ENCODE assay signal across 10 cellular contexts in genomic region chr20:62624719-62625455, GRCh38. TPM values are rescaled to one million over a fixed set of nuclear protein-coding genes. Genes with fewer than 3 reads are reported as not detected.
A peak's percentile ranks its signal among the peaks of the same experiment; 100 is the strongest.
DNase-seq lines count a peak whose midpoint lies in the region; ATAC-seq and TF ChIP-seq lines count a peak whose summit lies in the region.
"Had no signal": no experiment of that assay in that cellular context is flagged by ENCODE, and none has a peak within 500 bp of the region (broad histone marks: within the 10 kb centered on the region; RNA-seq: fewer than 3 reads in every experiment).

No MANE protein-coding gene starts in this region.

- TF ChIP-seq POLR2A in stomach (IDR thresholded peaks at IDR 0.05) = no peak

- no peaks in the 10 kb centered on the region for H3K36me3 ChIP-seq in left lung
- no peaks in the 10 kb centered on the region for H3K36me3 ChIP-seq in stomach

- peak; percentile 32 for DNase-seq in KG1 (lab: John Stamatoyannopoulos, UW)
- peak in 1 of 2 donors; percentile 83 for DNase-seq in left lung
- no peak for DNase-seq in stomach
- no peak for DNase-seq in glomerular visceral epithelial cell (ENCODE audit: extremely low spot score)
- no peak for DNase-seq in HPDE6-E6E7 (ENCODE audit: extremely low spot score)
- no peak for DNase-seq in NCI-H1105 (lab: John Stamatoyannopoulos, UW)
- DNase-seq: kidney glomerular epithelial cell, NCI-H1694 had no signal

- H3K4me3 ChIP-seq in left lung = peak overlapping the region in 1 of 2 donors; percentile 18
- no peak overlapping the region for H3K4me3 ChIP-seq in stomach

- no peak for TF ChIP-seq CTCF in VCaP (conservative IDR thresholded peaks at IDR 0.05)
- TF ChIP-seq CTCF in left lung (IDR thresholded peaks at IDR 0.05) = no peak
- no peak for TF ChIP-seq CTCF in stomach (IDR thresholded peaks at IDR 0.05)

- no peak for TF ChIP-seq EP300 in stomach (IDR thresholded peaks at IDR 0.05)

- H3K27ac ChIP-seq in VCaP = peak overlapping the region; percentile 100
- peak overlapping the region; percentile 94 to 99 for H3K27ac ChIP-seq in left lung
- H3K27ac ChIP-seq in stomach = peak overlapping the region; percentile 90 to 98 (median 94)

- H3K27me3 ChIP-seq in left lung (no peaks in the 10 kb centered on the region), stomach (peaks cover 0 to 4% (median 0%) of the 10 kb centered on the region in 3 donors)

- intact Hi-C loops in left lung (cut with DNase I) = no loop called here
- intact Hi-C loops in stomach (cut with DNase I; ENCODE audit: low total_unique reads) = no loop called here

- ATAC-seq in left lung (peak; percentile 3), GM21360 (IDR thresholded peaks at IDR 0.05; ENCODE audit: unreplicated experiment) (no peak)

- whole genome bisulfite sequencing in stomach, 5 donors = 84 to 89% (median 87%) methylated on average over 30 to 32 of the region's 32 CpGs

- H3K9me3 ChIP-seq in left lung (no peaks in the 10 kb centered on the region), stomach (no peaks in the 10 kb centered on the region)

- H3K4me1 ChIP-seq in left lung (peaks cover 21 to 72% of the 10 kb centered on the region in 2 donors), stomach (peaks cover 26 to 53% (median 44%) of the 10 kb centered on the region in 4 donors)

RNA-seq across cellular contexts. Expression of gene SLCO4A1, which starts 17.4 kb away (rescaled TPM):
- total RNA-seq in left lung (10 to 100 TPM; 11.5 to 47.2 TPM), stomach (10 to 100 TPM in 3 of 5 donors, 1 to 10 TPM in 1, under 1 TPM in 1; 0.58 to 44.3 (median 20.7) TPM)
- 10 to 100 TPM in 1 of 3 donors, 1 to 10 TPM in 2; 4.4 to 14.7 (median 9.0) TPM for polyA plus RNA-seq in stomach
